In the genomic region with DNA sequence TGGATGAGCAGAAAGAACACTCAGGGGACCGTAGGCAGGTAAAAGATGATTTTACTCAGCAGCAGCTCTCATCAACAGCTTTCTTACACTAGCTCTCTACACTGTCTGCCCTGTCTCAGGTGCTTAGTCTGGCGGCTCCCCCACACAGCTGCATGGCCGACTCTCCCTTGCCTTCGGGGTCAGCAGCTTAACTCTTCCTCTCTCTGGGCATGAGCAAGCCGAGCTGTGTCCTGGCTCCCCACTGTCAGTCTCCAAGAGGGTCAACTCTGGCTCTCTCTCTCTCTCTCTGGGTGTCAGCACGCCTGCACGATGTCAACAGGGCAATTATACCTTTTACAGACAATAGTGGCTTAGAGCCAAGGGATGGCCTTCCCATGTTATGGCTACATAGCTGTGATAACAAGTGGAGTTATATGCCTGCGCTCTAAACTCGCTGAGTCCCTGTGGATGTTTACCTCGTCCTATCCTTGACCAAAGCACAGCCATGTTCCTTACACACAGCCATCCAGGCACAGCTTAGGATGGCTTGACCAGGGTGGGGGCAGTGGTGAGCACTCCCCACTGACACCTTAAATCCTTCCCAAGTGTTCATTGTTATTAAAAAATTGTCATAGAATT, we compare ENCODE assay signal across 9 cellular contexts. TPM values are rescaled to one million over a fixed set of nuclear protein-coding genes. Genes with fewer than 3 reads are reported as not detected.
DNase-seq lines count a peak whose midpoint lies in the region; ATAC-seq and TF ChIP-seq lines count a peak whose summit lies in the region.
"Had no signal": no experiment of that assay in that cellular context is flagged by ENCODE, and none has a peak within 500 bp of the region (broad histone marks: within the 10 kb centered on the region; RNA-seq: fewer than 3 reads in every experiment).

No MANE protein-coding gene starts in this region.

- no peak for TF ChIP-seq CTCF in HEK293 (tag by site-specific recombination; IDR thresholded peaks at IDR 0.05)
- no peak for TF ChIP-seq CTCF in WI38 (IDR thresholded peaks at IDR 0.05; ENCODE audit: low read depth, low read length)
- TF ChIP-seq CTCF in fibroblast of pulmonary artery (IDR thresholded peaks at IDR 0.05; ENCODE audit: low read length, missing control alignments): no peak
- no peak for TF ChIP-seq CTCF in spleen (IDR thresholded peaks at IDR 0.05 in 8 of 11, conservative IDR thresholded peaks at IDR 0.05 in 3 of 11)

- DNase-seq in fibroblast of pulmonary artery (ENCODE audit: low read depth): no peak
- no peak for DNase-seq in spleen
- DNase-seq in NCI-H345 (lab: John Stamatoyannopoulos, UW): no peak
- DNase-seq: stimulated activated naive B cell treated with anti-CD40 and anti-IgM and Interleukin-4, amounts not matched to agents 10 μg/mL and 1 μg/mL and 100 μg/mL, for 72 hours had no signal

- ATAC-seq in HG03045 (IDR thresholded peaks at IDR 0.05; ENCODE audit: unreplicated experiment): no peak
- no peak for ATAC-seq in GM18498 (IDR thresholded peaks at IDR 0.05; ENCODE audit: unreplicated experiment)
- ATAC-seq: sciatic nerve; stimulated activated naive B cell treated with anti-CD40 and anti-IgM and Interleukin-4, amounts not matched to agents 10 μg/mL and 1 μg/mL and 100 μg/mL, for 72 hours had no signal

- H3K27ac ChIP-seq in HEK293 (ENCODE audit: extremely low read depth, low read depth, low read length): no peak overlapping the region
- peak overlapping the region in 6 of 8 donors; percentile 27 to 73 (median 54) for H3K27ac ChIP-seq in spleen

- H3K4me3 ChIP-seq in HEK293 (ENCODE audit: low read depth, low read length) (no peak overlapping the region), WI38 (ENCODE audit: low read depth, low read length) (peak overlapping the region; percentile 41), fibroblast of pulmonary artery (replicated peaks; ENCODE audit: low read depth, low read length) (peak overlapping the region; percentile 40), spleen (no peak overlapping the region)

- CTCF ChIA-PET in HEK293 (lab: Yijun Ruan, JAX): interaction anchor here (1.1 kb wide), 1 partner anchor 14 kb away, joined by 3 read pairs; no protein-coding TSS in a partner anchor

- peaks cover 0 to 7% (median 0%) of the 10 kb centered on the region in 7 donors for H3K27me3 ChIP-seq in spleen (replicated peaks in 1 of 7)

- WGBS in spleen, 5 donors: 78 to 86% (median 81%) methylated on average over 10 of the region's 10 CpGs

- peaks cover 2% of the 10 kb centered on the region for H3K4me1 ChIP-seq in HEK293 (ENCODE audit: control insufficient read depth, insufficient read depth, low read length)
- peaks cover 13 to 42% (median 26%) of the 10 kb centered on the region in 6 donors for H3K4me1 ChIP-seq in spleen

- intact Hi-C loops in spleen (cut with DNase I; ENCODE audit: low total_unique reads): no loop called here

- TF ChIP-seq POLR2A in spleen (IDR thresholded peaks at IDR 0.05): no peak

- H3K9me3 ChIP-seq in HEK293 (ENCODE audit: control insufficient read depth, insufficient read depth, low read depth, low read length): no peaks in the 10 kb centered on the region
- no peaks in the 10 kb centered on the region for H3K9me3 ChIP-seq in spleen

- POLR2A ChIA-PET in HEK293 (lab: Yijun Ruan, JAX): no interaction called here

- H3K36me3 ChIP-seq in HEK293 (ENCODE audit: control insufficient read depth in 2 of 2, insufficient read depth in 1 of 2, low read length in 2 of 2) (no peaks in the 10 kb centered on the region), spleen (peaks cover 0 to under 1% (median 0%) of the 10 kb centered on the region in 6 donors)

TF ChIP-seq in HEK293, 187 proteins besides CTCF, POLR2A, EP300 and RAD21:
- TF ChIP-seq, protein P1, sequence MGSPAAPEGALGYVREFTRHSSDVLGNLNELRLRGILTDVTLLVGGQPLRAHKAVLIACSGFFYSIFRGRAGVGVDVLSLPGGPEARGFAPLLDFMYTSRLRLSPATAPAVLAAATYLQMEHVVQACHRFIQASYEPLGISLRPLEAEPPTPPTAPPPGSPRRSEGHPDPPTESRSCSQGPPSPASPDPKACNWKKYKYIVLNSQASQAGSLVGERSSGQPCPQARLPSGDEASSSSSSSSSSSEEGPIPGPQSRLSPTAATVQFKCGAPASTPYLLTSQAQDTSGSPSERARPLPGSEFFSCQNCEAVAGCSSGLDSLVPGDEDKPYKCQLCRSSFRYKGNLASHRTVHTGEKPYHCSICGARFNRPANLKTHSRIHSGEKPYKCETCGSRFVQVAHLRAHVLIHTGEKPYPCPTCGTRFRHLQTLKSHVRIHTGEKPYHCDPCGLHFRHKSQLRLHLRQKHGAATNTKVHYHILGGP (tag by site-specific recombination; IDR thresholded peaks at IDR 0.05): no peak
- TF ChIP-seq TRIM28 (IDR thresholded peaks at IDR 0.05; ENCODE audit: borderline replicate concordance, low read length) (peak; percentile 49; the same call in 1 of the 2 replicates), ZNF530 (tag by site-specific recombination; IDR thresholded peaks at IDR 0.05; ENCODE audit: low read depth) (no peak), ZNF548 (tag by site-specific recombination; IDR thresholded peaks at IDR 0.05) (no peak), SETDB1 (IDR thresholded peaks at IDR 0.05; ENCODE audit: insufficient read length, low read length) (peak; percentile 20), ZNF561 (tag by site-specific recombination; IDR thresholded peaks at IDR 0.05; ENCODE audit: borderline replicate concordance) (no peak)
- TF ChIP-seq, protein P2, sequence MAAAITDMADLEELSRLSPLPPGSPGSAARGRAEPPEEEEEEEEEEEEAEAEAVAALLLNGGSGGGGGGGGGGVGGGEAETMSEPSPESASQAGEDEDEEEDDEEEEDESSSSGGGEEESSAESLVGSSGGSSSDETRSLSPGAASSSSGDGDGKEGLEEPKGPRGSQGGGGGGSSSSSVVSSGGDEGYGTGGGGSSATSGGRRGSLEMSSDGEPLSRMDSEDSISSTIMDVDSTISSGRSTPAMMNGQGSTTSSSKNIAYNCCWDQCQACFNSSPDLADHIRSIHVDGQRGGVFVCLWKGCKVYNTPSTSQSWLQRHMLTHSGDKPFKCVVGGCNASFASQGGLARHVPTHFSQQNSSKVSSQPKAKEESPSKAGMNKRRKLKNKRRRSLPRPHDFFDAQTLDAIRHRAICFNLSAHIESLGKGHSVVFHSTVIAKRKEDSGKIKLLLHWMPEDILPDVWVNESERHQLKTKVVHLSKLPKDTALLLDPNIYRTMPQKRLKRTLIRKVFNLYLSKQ (tag by site-specific recombination; IDR thresholded peaks at IDR 0.05; ENCODE audit: borderline replicate concordance): no peak

RNA-seq across cellular contexts. Expression of a gene that starts 3.1 kb away (rescaled TPM):
- 10 to 100 TPM; 27.4 to 45.1 (median 38.1) TPM for total RNA-seq in spleen
- polyA plus RNA-seq in spleen: 10 to 100 TPM; 10.5 to 14.4 (median 11.0) TPM

RNA-seq across cellular contexts. Expression of a gene that starts 20.1 kb away (rescaled TPM):
- total RNA-seq in spleen: 10 to 100 TPM; 16.2 to 28.4 (median 21.1) TPM
- polyA plus RNA-seq in spleen: 10 to 100 TPM; 19.6 to 29.7 (median 24.8) TPM

Comparison
In these comparisons a context has a peak if more than half of its experiments do, and no peak if none do; other contexts are left out.
1. H3K4me3 ChIP-seq: peak in WI38 (single experiment) and fibroblast of pulmonary artery (single experiment); none in HEK293 (single experiment) and spleen (0 of 8).